Comparison of ENCODE assay signal across 30 cellular contexts in the genomic region with DNA sequence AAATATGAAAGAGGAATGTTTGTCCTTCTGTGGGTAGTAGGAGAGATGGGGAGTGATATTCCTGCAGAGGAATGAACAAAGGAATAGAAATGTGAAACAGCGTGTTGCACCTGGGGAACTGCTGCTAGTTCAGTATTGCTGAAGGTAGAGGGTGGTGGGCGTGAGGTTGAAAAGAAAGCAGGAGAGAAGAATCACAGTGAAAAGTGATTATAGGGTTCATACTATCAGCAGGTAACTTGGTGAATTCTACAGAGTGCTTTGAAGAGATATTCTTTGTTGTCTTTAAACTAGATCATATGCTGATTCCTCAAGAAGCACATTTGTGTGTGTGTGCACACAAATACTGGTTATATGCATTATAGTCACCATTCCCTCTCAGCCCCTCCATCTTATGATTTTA.
"Had no signal": no experiment of that assay in that cellular context is flagged by ENCODE, and none has a peak within 500 bp of the region (broad histone marks: within the 10 kb centered on the region; RNA-seq: fewer than 3 reads in every experiment).

No MANE protein-coding gene starts in this region.

- H3K9me3 ChIP-seq: colonic mucosa, esophagus muscularis mucosa, esophagus squamous epithelium, gastrocnemius medialis, gastroesophageal sphincter, heart left ventricle, heart right ventricle had no signal

- ATAC-seq: effector memory CD8-positive, alpha-beta T cell; esophagus mucosa; foreskin keratinocyte; gastrocnemius medialis; gastroesophageal sphincter; heart left ventricle; heart right ventricle had no signal

- H3K27me3 Mint-ChIP-seq: dendritic cell treated with granulocyte-macrophage colony-stimulating factor and Interleukin-4, amounts not matched to agents 40 ng/mL and 50 ng/mL, for 4 days; effector memory CD8-positive, alpha-beta T cell had no signal

- H3K4me3 Mint-ChIP-seq: dendritic cell treated with granulocyte-macrophage colony-stimulating factor and Interleukin-4, amounts not matched to agents 40 ng/mL and 50 ng/mL, for 4 days; effector memory CD8-positive, alpha-beta T cell; endodermal cell had no signal

- H3K27ac ChIP-seq: colonic mucosa, coronary artery, dorsolateral prefrontal cortex, epithelial cell of prostate, esophagus muscularis mucosa, esophagus squamous epithelium, foreskin keratinocyte, gastrocnemius medialis, gastroesophageal sphincter, heart left ventricle, heart right ventricle, hepatocyte had no signal

- H3K4me3 ChIP-seq: colonic mucosa, coronary artery, dorsolateral prefrontal cortex, esophagus muscularis mucosa, esophagus squamous epithelium, gastrocnemius medialis, gastroesophageal sphincter, heart left ventricle, heart right ventricle, hepatocyte had no signal

- H3K4me1 ChIP-seq: colonic mucosa, esophagus muscularis mucosa, esophagus squamous epithelium, foreskin keratinocyte, gastrocnemius medialis, gastroesophageal sphincter, heart left ventricle, heart right ventricle had no signal

- H3K79me2 ChIP-seq: hepatocyte had no signal

- FAIRE-seq: colon, endometrium, endothelial cell of umbilical vein, frontal cortex had no signal

- H3K4me2 ChIP-seq: hepatocyte had no signal

- H3K27me3 ChIP-seq: colonic mucosa, dorsolateral prefrontal cortex, esophagus muscularis mucosa, esophagus squamous epithelium, foreskin keratinocyte, gastrocnemius medialis, gastroesophageal sphincter, heart left ventricle, heart right ventricle, hepatocyte had no signal

- H3K27ac Mint-ChIP-seq: dendritic cell treated with granulocyte-macrophage colony-stimulating factor and Interleukin-4, amounts not matched to agents 40 ng/mL and 50 ng/mL, for 4 days; effector memory CD8-positive, alpha-beta T cell; endodermal cell had no signal

- H3K9me3 Mint-ChIP-seq: dendritic cell treated with granulocyte-macrophage colony-stimulating factor and Interleukin-4, amounts not matched to agents 40 ng/mL and 50 ng/mL, for 4 days; effector memory CD8-positive, alpha-beta T cell; endodermal cell had no signal

- H2AFZ ChIP-seq: hepatocyte had no signal

- DNase-seq: colonic mucosa; cortex of kidney; dermis blood vessel endothelial cell; dorsolateral prefrontal cortex; effector CD4-positive, alpha-beta T cell; effector CD8-positive, alpha-beta T cell; effector memory CD4-positive, alpha-beta T cell; effector memory CD8-positive, alpha-beta T cell; endodermal cell; erythroblast; esophagus squamous epithelium; foreskin fibroblast; foreskin keratinocyte; foreskin melanocyte; gastrocnemius medialis; glutamatergic neuron; head of caudate nucleus; heart left ventricle; heart right ventricle had no signal

- H3K36me3 ChIP-seq: colonic mucosa, esophagus muscularis mucosa, esophagus squamous epithelium, gastrocnemius medialis, gastroesophageal sphincter, heart left ventricle, heart right ventricle had no signal
